ENCODE assay signal across 8 cellular contexts in the genomic region with DNA sequence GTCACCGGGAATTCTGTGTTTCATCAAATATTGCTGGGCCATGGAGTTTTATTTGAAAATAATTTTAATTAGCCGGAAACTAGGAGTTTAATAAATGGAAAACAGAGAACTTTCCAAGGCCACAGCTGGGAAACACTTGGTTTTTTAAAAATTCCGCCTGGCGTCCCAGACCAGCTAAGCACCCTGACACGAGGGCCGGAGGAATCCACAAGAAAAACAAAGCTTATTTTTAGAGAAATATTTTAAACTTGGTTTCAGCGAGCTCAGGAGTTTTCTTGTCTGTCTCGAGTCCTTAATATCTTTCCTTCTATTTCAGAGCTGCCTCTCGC. TPM values are rescaled to one million over a fixed set of nuclear protein-coding genes. Genes with fewer than 3 reads are reported as not detected.
DNase-seq lines count a peak whose midpoint lies in the region; ATAC-seq, FAIRE-seq and TF ChIP-seq lines count a peak whose summit lies in the region.
"Had no signal": no experiment of that assay in that cellular context is flagged by ENCODE, and none has a peak within 500 bp of the region (broad histone marks: within the 10 kb centered on the region; RNA-seq: fewer than 3 reads in every experiment).

No MANE protein-coding gene starts in this region.

- ATAC-seq in stimulated activated naive CD8-positive, alpha-beta T cell treated with anti-CD3 and anti-CD28 coated beads, Interleukin-15, amount 100 ng/mL, for 72 hours: no peak
- no peak for ATAC-seq in HG02884 (IDR thresholded peaks at IDR 0.05; ENCODE audit: unreplicated experiment)

- no peak for FAIRE-seq in keratinocyte (lab: Jason Lieb, UNC)

- peak overlapping the region; percentile 19 to 37 for H3K27ac Mint-ChIP-seq in stimulated activated naive CD8-positive, alpha-beta T cell treated with anti-CD3 and anti-CD28 coated beads, Interleukin-15, amount 100 ng/mL, for 72 hours

- H3K27ac ChIP-seq in HUES64 (ENCODE audit: low read depth, low read length) (peak overlapping the region; percentile 93), keratinocyte (ENCODE audit: control insufficient read depth, insufficient read depth, low read length) (peak overlapping the region; percentile 89)

- H3K9me1 ChIP-seq in keratinocyte (ENCODE audit: control insufficient read depth, extremely low read depth, insufficient read depth, low read length): no peaks in the 10 kb centered on the region

- dilution Hi-C loops in keratinocyte (cut with MboI; ENCODE audit: extremely low pct_ligation_motif_present, low sequenced_read_pairs): no loop called here

- H3K79me2 ChIP-seq in keratinocyte (ENCODE audit: control insufficient read depth, insufficient read depth, low read length): peaks cover 4% of the 10 kb centered on the region

- H3K36me3 ChIP-seq in HUES64 (ENCODE audit: insufficient read depth, low read length) (peaks cover 12% of the 10 kb centered on the region), adipocyte (ENCODE audit: control insufficient read depth, insufficient read depth, low read length, severe bottlenecking) (peaks cover 12% of the 10 kb centered on the region), keratinocyte (ENCODE audit: control insufficient read depth in 2 of 2, extremely low read depth in 1 of 2, insufficient read depth in 2 of 2, low read length in 2 of 2) (no peaks in the 10 kb centered on the region)

- H3K9me3 Mint-ChIP-seq in stimulated activated naive CD8-positive, alpha-beta T cell treated with anti-CD3 and anti-CD28 coated beads, Interleukin-15, amount 100 ng/mL, for 72 hours: no peaks in the 10 kb centered on the region

- H2AFZ ChIP-seq in keratinocyte (ENCODE audit: control insufficient read depth, low read length): no peak overlapping the region

- peak overlapping the region; percentile 87 for H3K4me2 ChIP-seq in keratinocyte (ENCODE audit: control insufficient read depth, extremely low read depth, insufficient read depth, low read depth, low read length)

- H3K4me3 ChIP-seq in HUES64 (ENCODE audit: low read length) (peak overlapping the region; percentile 94), adipocyte (ENCODE audit: low read length) (no peak overlapping the region), keratinocyte (ENCODE audit: control insufficient read depth in 2 of 3, extremely low read depth in 1 of 3, insufficient read depth in 2 of 3, low read depth in 1 of 3, low read length in 3 of 3) (no peak overlapping the region)

- peak overlapping the region; percentile 79 to 96 for H3K4me3 Mint-ChIP-seq in stimulated activated naive CD8-positive, alpha-beta T cell treated with anti-CD3 and anti-CD28 coated beads, Interleukin-15, amount 100 ng/mL, for 72 hours

- peaks cover 47% of the 10 kb centered on the region for H3K4me1 Mint-ChIP-seq in stimulated activated naive CD8-positive, alpha-beta T cell treated with anti-CD3 and anti-CD28 coated beads, Interleukin-15, amount 100 ng/mL, for 72 hours

- H4K20me1 ChIP-seq in keratinocyte (ENCODE audit: control insufficient read depth, extremely low read depth, insufficient read depth, low read length): no peaks in the 10 kb centered on the region

- TF ChIP-seq CTCF in keratinocyte (optimal IDR thresholded peaks at IDR 0.05 in 1 of 3, IDR thresholded peaks at IDR 0.05 in 1 of 3, conservative IDR thresholded peaks at IDR 0.05 in 1 of 3; ENCODE audit: extremely low read depth in 1 of 3, insufficient read depth in 2 of 3, low read length in 3 of 3): no peak

- H3K27me3 ChIP-seq in HUES64 (ENCODE audit: insufficient read depth, low read length) (no peaks in the 10 kb centered on the region), adipocyte (replicated peaks; ENCODE audit: control insufficient read depth, insufficient read depth, low read length) (no peaks in the 10 kb centered on the region), keratinocyte (ENCODE audit: control insufficient read depth, extremely low read depth, insufficient read depth, low read length) (no peaks in the 10 kb centered on the region)

- no peaks in the 10 kb centered on the region for H3K9me3 ChIP-seq in HUES64 (ENCODE audit: insufficient read depth, low read depth, low read length)
- no peaks in the 10 kb centered on the region for H3K9me3 ChIP-seq in adipocyte (ENCODE audit: control insufficient read depth, low read length)
- no peaks in the 10 kb centered on the region for H3K9me3 ChIP-seq in keratinocyte (ENCODE audit: control insufficient read depth, low read depth, low read length)

- peaks cover 63% of the 10 kb centered on the region for H3K4me1 ChIP-seq in HUES64 (ENCODE audit: insufficient read depth, low read length)
- H3K4me1 ChIP-seq in adipocyte (ENCODE audit: control insufficient read depth, insufficient read depth, low read length): peaks cover 45% of the 10 kb centered on the region
- peaks cover 44% of the 10 kb centered on the region for H3K4me1 ChIP-seq in keratinocyte (ENCODE audit: control insufficient read depth, extremely low read depth, insufficient read depth, low read length)

- WGBS in HUES64: 3% methylated on average over 9 of the region's 9 CpGs

- no peaks in the 10 kb centered on the region for H3K27me3 Mint-ChIP-seq in stimulated activated naive CD8-positive, alpha-beta T cell treated with anti-CD3 and anti-CD28 coated beads, Interleukin-15, amount 100 ng/mL, for 72 hours

- H3K9ac ChIP-seq in HUES64 (ENCODE audit: low read depth, low read length) (peak overlapping the region; percentile 62), adipocyte (ENCODE audit: low read length) (peak overlapping the region; percentile 99), keratinocyte (ENCODE audit: control insufficient read depth, extremely low read depth, insufficient read depth, low read length) (peak overlapping the region; percentile 46)

- DNase-seq in adipocyte (ENCODE audit: low read depth) (peak; percentile 69), keratinocyte (ENCODE audit: low read depth, low spot score) (no peak), LoVo (ENCODE audit: low spot score) (no peak)
- no peak for DNase-seq in stimulated activated naive CD8-positive, alpha-beta T cell treated with anti-CD3 and anti-CD28 coated beads, Interleukin-15, amount 100 ng/mL, for 72 hours
- DNase-seq in effector CD4-positive, alpha-beta T cell: no peak
- DNase-seq: NCI-H446 treated with DMSO at 0.1 percent for 48 hours had no signal

RNA-seq across cellular contexts. Expression of gene ZFP36L2, which starts 8.2 kb away (rescaled TPM):
- 62.2 TPM for polyA plus RNA-seq in HUES64 (2013, experiment 1 of 2)
- polyA plus RNA-seq in HUES64 (2013, experiment 2 of 2): 60.5 TPM
- 27.1 to 52.4 TPM (median 48.5 TPM) in 3 replicates for polyA plus RNA-seq in keratinocyte
- 190 TPM for polyA plus RNA-seq in keratinocyte (2011; ENCODE audit: low read depth)
- polyA plus RNA-seq in keratinocyte (2011; cell fraction: cytosol; rRNA removed): 38.1 and 45.1 TPM in 2 replicates
- polyA plus RNA-seq in keratinocyte (2011; cell fraction: nucleus; rRNA removed): 77.7 and 84.9 TPM in 2 replicates
- 151 and 162 TPM in 2 replicates for polyA plus RNA-seq in keratinocyte (2012; ENCODE audit: low replicate concordance)
- polyA minus RNA-seq in keratinocyte: 7.8 to 24.2 TPM (median 16.0 TPM) in 3 replicates
- polyA minus RNA-seq in keratinocyte (2011; cell fraction: cytosol; rRNA and poly(A)+ RNA removed): 89.6 TPM
- polyA minus RNA-seq in keratinocyte (2011; cell fraction: nucleus; rRNA and poly(A)+ RNA removed): 50.5 and 70.1 TPM in 2 replicates

Comparison
In these comparisons a context has a peak if more than half of its experiments do, and no peak if none do; other contexts are left out.
1. H3K9ac ChIP-seq: peak in every context shown above with its lines; median percentile 99 in adipocyte; 62 in HUES64; 46 in keratinocyte.